In the genomic region with DNA sequence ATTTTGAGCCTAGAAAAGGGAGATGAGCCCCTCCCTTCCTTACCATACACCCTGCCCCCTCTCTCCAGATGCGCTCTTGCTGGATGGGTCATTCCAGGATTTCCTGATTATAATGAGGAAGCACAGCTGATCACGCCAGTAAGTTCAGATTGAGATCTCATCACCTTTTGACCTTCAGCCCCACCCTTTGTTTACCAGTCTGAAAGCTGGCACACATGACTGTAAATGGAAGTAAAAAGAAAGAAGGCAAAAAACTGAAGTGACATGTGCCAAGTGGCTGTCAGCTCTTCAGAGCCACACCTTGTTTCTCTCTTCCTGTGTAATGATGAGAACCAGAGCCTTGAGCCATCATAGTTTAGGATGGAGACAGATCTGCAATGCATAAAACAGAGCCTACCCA, we compare ENCODE assay signal across 1 cellular context.
TF ChIP-seq lines count a peak whose summit lies in the region.

No MANE protein-coding gene starts in this region.

TF ChIP-seq in GM23338, 12 proteins besides CTCF, POLR2A, EP300 and RAD21 (continued from another document):
- TF ChIP-seq, protein P1, sequence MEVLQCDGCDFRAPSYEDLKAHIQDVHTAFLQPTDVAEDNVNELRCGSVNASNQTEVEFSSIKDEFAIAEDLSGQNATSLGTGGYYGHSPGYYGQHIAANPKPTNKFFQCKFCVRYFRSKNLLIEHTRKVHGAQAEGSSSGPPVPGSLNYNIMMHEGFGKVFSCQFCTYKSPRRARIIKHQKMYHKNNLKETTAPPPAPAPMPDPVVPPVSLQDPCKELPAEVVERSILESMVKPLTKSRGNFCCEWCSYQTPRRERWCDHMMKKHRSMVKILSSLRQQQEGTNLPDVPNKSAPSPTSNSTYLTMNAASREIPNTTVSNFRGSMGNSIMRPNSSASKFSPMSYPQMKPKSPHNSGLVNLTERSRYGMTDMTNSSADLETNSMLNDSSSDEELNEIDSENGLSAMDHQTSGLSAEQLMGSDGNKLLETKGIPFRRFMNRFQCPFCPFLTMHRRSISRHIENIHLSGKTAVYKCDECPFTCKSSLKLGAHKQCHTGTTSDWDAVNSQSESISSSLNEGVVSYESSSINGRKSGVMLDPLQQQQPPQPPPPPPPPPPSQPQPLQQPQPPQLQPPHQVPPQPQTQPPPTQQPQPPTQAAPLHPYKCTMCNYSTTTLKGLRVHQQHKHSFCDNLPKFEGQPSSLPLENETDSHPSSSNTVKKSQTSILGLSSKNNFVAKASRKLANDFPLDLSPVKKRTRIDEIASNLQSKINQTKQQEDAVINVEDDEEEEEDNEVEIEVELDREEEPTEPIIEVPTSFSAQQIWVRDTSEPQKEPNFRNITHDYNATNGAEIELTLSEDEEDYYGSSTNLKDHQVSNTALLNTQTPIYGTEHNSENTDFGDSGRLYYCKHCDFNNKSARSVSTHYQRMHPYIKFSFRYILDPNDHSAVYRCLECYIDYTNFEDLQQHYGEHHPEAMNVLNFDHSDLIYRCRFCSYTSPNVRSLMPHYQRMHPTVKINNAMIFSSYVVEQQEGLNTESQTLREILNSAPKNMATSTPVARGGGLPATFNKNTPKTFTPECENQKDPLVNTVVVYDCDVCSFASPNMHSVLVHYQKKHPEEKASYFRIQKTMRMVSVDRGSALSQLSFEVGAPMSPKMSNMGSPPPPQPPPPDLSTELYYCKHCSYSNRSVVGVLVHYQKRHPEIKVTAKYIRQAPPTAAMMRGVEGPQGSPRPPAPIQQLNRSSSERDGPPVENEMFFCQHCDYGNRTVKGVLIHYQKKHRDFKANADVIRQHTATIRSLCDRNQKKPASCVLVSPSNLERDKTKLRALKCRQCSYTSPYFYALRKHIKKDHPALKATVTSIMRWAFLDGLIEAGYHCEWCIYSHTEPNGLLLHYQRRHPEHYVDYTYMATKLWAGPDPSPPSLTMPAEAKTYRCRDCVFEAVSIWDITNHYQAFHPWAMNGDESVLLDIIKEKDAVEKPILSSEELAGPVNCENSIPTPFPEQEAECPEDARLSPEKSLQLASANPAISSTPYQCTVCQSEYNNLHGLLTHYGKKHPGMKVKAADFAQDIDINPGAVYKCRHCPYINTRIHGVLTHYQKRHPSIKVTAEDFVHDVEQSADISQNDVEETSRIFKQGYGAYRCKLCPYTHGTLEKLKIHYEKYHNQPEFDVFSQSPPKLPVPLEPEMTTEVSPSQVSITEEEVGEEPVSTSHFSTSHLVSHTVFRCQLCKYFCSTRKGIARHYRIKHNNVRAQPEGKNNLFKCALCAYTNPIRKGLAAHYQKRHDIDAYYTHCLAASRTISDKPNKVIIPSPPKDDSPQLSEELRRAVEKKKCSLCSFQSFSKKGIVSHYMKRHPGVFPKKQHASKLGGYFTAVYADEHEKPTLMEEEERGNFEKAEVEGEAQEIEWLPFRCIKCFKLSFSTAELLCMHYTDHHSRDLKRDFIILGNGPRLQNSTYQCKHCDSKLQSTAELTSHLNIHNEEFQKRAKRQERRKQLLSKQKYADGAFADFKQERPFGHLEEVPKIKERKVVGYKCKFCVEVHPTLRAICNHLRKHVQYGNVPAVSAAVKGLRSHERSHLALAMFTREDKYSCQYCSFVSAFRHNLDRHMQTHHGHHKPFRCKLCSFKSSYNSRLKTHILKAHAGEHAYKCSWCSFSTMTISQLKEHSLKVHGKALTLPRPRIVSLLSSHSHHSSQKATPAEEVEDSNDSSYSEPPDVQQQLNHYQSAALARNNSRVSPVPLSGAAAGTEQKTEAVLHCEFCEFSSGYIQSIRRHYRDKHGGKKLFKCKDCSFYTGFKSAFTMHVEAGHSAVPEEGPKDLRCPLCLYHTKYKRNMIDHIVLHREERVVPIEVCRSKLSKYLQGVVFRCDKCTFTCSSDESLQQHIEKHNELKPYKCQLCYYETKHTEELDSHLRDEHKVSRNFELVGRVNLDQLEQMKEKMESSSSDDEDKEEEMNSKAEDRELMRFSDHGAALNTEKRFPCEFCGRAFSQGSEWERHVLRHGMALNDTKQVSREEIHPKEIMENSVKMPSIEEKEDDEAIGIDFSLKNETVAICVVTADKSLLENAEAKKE (CRISPR knock-in tag; IDR thresholded peaks at IDR 0.05) = no peak
- no peak for TF ChIP-seq POLR2AphosphoS5 (IDR thresholded peaks at IDR 0.05; ENCODE audit: low read depth)
- TF ChIP-seq REST (IDR thresholded peaks at IDR 0.05; ENCODE audit: unreplicated experiment) = no peak
TF ChIP-seq in GM23338: peak in this region for 0.
